33 cellular contexts compared by ENCODE assay signal in genomic region chr9:132536124-132536523, GRCh38. TPM values are rescaled to one million over a fixed set of nuclear protein-coding genes. Genes with fewer than 3 reads are reported as not detected.
"Had no signal": no experiment of that assay in that cellular context is flagged by ENCODE, and none has a peak within 500 bp of the region (broad histone marks: within the 10 kb centered on the region; RNA-seq: fewer than 3 reads in every experiment).

No MANE protein-coding gene starts in this region.

- H3K9me3 Mint-ChIP-seq: activated CD4-positive, alpha-beta T cell treated with anti-CD3 and anti-CD28 coated beads, Interleukin-2, amount 10 ng/mL, durations not matched to agents 24 days and 14 days had no signal

- DNase-seq: activated CD4-positive, alpha-beta memory T cell treated with anti-CD3 and anti-CD28 coated beads for 36 hours; activated CD4-positive, alpha-beta T cell treated with anti-CD3 and anti-CD28 coated beads for 36 hours; activated CD4-positive, alpha-beta T cell treated with anti-CD3 and anti-CD28 coated beads, Interleukin-2, amount 10 ng/mL, durations not matched to agents 24 days and 14 days; activated CD4-positive, CD25-positive, alpha-beta regulatory T cell; activated CD4-positive, CD25-positive, alpha-beta regulatory T cell treated with anti-CD3 and anti-CD28 coated beads, Interleukin-2, amount 50 U/mL, for 72 hours; activated CD8-positive, alpha-beta memory T cell treated with anti-CD3 and anti-CD28 coated beads for 24 hours; activated effector memory CD4-positive, alpha-beta T cell treated with Interleukin-2 at 50 U/mL for 16 hours; activated gamma-delta T cell treated with Interleukin-2 at 50 U/mL for 16 hours; activated naive CD4-positive, alpha-beta T cell treated with anti-CD3 and anti-CD28 coated beads, Interleukin-2, amount 50 U/mL, for 16 hours; activated naive CD4-positive, alpha-beta T cell treated with Interleukin-2 at 50 U/mL for 16 hours; activated T-cell treated with anti-CD3 and anti-CD28 coated beads, Interleukin-2, amount 50 U/mL, for 4 hours; central memory CD4-positive, alpha-beta T cell; cerebellar nuclear complex; colonic mucosa; effector CD8-positive, alpha-beta T cell; esophagus squamous epithelium; foreskin melanocyte; heart right ventricle; T-helper 2 cell had no signal

- H3K27me3 ChIP-seq: ascending aorta, cardiac muscle cell, colonic mucosa had no signal

- H3K79me2 ChIP-seq: hepatocyte had no signal

- H3K27ac ChIP-seq: ascending aorta, breast epithelium, cardiac muscle cell, colonic mucosa, epithelial cell of prostate, esophagus squamous epithelium, gastroesophageal sphincter, heart right ventricle, hepatocyte had no signal

- H3K27ac Mint-ChIP-seq: activated CD4-positive, alpha-beta memory T cell treated with anti-CD3 and anti-CD28 coated beads for 36 hours; activated CD4-positive, alpha-beta T cell treated with anti-CD3 and anti-CD28 coated beads for 36 hours; activated CD4-positive, alpha-beta T cell treated with anti-CD3 and anti-CD28 coated beads, Interleukin-2, amount 10 ng/mL, durations not matched to agents 24 days and 14 days; activated naive CD8-positive, alpha-beta T cell; activated T-helper 17 cell treated with anti-CD3 and anti-CD28 coated beads, Interleukin-2, amount 50 U/mL, for 72 hours; brain had no signal

- H3K36me3 Mint-ChIP-seq: activated CD4-positive, alpha-beta memory T cell treated with anti-CD3 and anti-CD28 coated beads for 36 hours had no signal

- H3K9me3 ChIP-seq: colonic mucosa had no signal

- ATAC-seq: activated CD4-positive, alpha-beta T cell treated with anti-CD3 and anti-CD28 coated beads for 36 hours; activated T-cell treated with anti-CD3 and anti-CD28 coated beads, Interleukin-2, amount 50 U/mL, for 4 hours; activated T-helper 17 cell treated with anti-CD3 and anti-CD28 coated beads, Interleukin-2, amount 50 U/mL, for 72 hours; gastroesophageal sphincter; heart right ventricle had no signal

- H3K4me1 Mint-ChIP-seq: activated CD4-positive, alpha-beta T cell treated with anti-CD3 and anti-CD28 coated beads for 36 hours; activated CD4-positive, alpha-beta T cell treated with anti-CD3 and anti-CD28 coated beads, Interleukin-2, amount 10 ng/mL, durations not matched to agents 24 days and 14 days; activated T-helper 17 cell treated with anti-CD3 and anti-CD28 coated beads, Interleukin-2, amount 50 U/mL, for 72 hours had no signal

- H3K4me2 ChIP-seq: hepatocyte had no signal

- H2AFZ ChIP-seq: hepatocyte had no signal

- H3K36me3 ChIP-seq: ascending aorta, breast epithelium, cardiac muscle cell, colonic mucosa, esophagus squamous epithelium, gastroesophageal sphincter, heart right ventricle had no signal

- H3K4me3 ChIP-seq: ascending aorta, breast epithelium, cardiac muscle cell, colonic mucosa, esophagus squamous epithelium, gastroesophageal sphincter, heart right ventricle, hepatocyte had no signal

- H3K4me1 ChIP-seq: ascending aorta, breast epithelium, colonic mucosa, esophagus squamous epithelium, heart right ventricle had no signal

- H3K4me3 Mint-ChIP-seq: activated CD4-positive, alpha-beta memory T cell treated with anti-CD3 and anti-CD28 coated beads for 36 hours; activated CD4-positive, alpha-beta T cell treated with anti-CD3 and anti-CD28 coated beads for 36 hours; activated CD4-positive, alpha-beta T cell treated with anti-CD3 and anti-CD28 coated beads, Interleukin-2, amount 10 ng/mL, durations not matched to agents 24 days and 14 days; activated naive CD8-positive, alpha-beta T cell; activated T-cell treated with anti-CD3 and anti-CD28 coated beads, Interleukin-2, amount 50 U/mL, for 4 hours; activated T-helper 17 cell treated with anti-CD3 and anti-CD28 coated beads, Interleukin-2, amount 50 U/mL, for 72 hours; brain had no signal

RNA-seq across cellular contexts. Expression of gene BARHL1, which starts 46.3 kb away (rescaled TPM):
- total RNA-seq: activated CD4-positive, alpha-beta memory T cell treated with anti-CD3 and anti-CD28 coated beads for 36 hours; activated CD4-positive, alpha-beta T cell treated with anti-CD3 and anti-CD28 coated beads for 36 hours; activated CD4-positive, alpha-beta T cell treated with anti-CD3 and anti-CD28 coated beads, Interleukin-2, amount 10 ng/mL, durations not matched to agents 24 days and 14 days; activated T-cell treated with anti-CD3 and anti-CD28 coated beads, Interleukin-2, amount 50 U/mL, for 4 hours; activated T-helper 17 cell treated with anti-CD3 and anti-CD28 coated beads, Interleukin-2, amount 50 U/mL, for 72 hours; ascending aorta; breast epithelium; cardiac muscle cell; colonic mucosa; dermis microvascular lymphatic vessel endothelial cell; endothelial cell of umbilical vein; esophagus squamous epithelium; fibroblast of lung; fibroblast of villous mesenchyme; gastroesophageal sphincter; glomerular endothelial cell; heart right ventricle; hepatocyte had no signal
